8 cellular contexts compared by ENCODE assay signal in genomic region chr9:134443169-134444039, GRCh38.
DNase-seq lines count a peak whose midpoint lies in the region; ATAC-seq, FAIRE-seq and TF ChIP-seq lines count a peak whose summit lies in the region.

No MANE protein-coding gene starts in this region.

- peaks cover 0 to 20% of the 10 kb centered on the region in 2 donors for H3K4me1 ChIP-seq in kidney (ENCODE audit: control insufficient read depth in 1 of 2, insufficient read depth in 1 of 2, low read depth in 1 of 2, low read length in 2 of 2)

- DNase-seq in NCI-H2227 (lab: John Stamatoyannopoulos, UW; ENCODE audit: unreplicated experiment) (peak; percentile 69), bronchial epithelial cell (ENCODE audit: low read depth) (peak; percentile 91), kidney (peak; percentile 97), NCI-H187 treated with DMSO at 0.1 percent for 48 hours (lab: John Stamatoyannopoulos, UW) (no peak)
- peak; percentile 81 to 85 for DNase-seq in stimulated activated CD4-positive, alpha-beta T cell treated with anti-CD3 and anti-CD28 coated beads, Interleukin-15, amount 100 ng/mL, for 48 hours (ENCODE audit: low read depth in 2 of 2)

- no peaks in the 10 kb centered on the region for H3K27me3 ChIP-seq in bronchial epithelial cell (ENCODE audit: control insufficient read depth, insufficient read depth, low read length)

- no peak overlapping the region for H3K27ac ChIP-seq in kidney (ENCODE audit: low read depth in 2 of 2, low read length in 2 of 2)

- no peak overlapping the region for H3K9ac ChIP-seq in kidney (ENCODE audit: low read length in 2 of 2)

- H3K36me3 ChIP-seq in bronchial epithelial cell (ENCODE audit: control insufficient read depth, insufficient read depth, low read length) (no peaks in the 10 kb centered on the region), kidney (ENCODE audit: control insufficient read depth in 1 of 2, insufficient read depth in 2 of 2, low read length in 2 of 2) (no peaks in the 10 kb centered on the region)

- H3K4me3 ChIP-seq in GM12875 (ENCODE audit: low read depth, low read length) (no peak overlapping the region), bronchial epithelial cell (ENCODE audit: low read depth, low read length) (no peak overlapping the region), kidney (ENCODE audit: low read length in 2 of 2) (no peak overlapping the region)

- peak; percentile 70 for ATAC-seq in HG03095 (IDR thresholded peaks at IDR 0.05; ENCODE audit: unreplicated experiment)
- peak; percentile 100 for ATAC-seq in activated CD4-positive, CD25-positive, alpha-beta regulatory T cell treated with anti-CD3 and anti-CD28 coated beads, Interleukin-2, amount 50 U/mL, for 24 hours

- peak; percentile 75 for FAIRE-seq in bronchial epithelial cell (lab: Jason Lieb, UNC)
- no peak for FAIRE-seq in kidney (lab: Jason Lieb, UNC)

- intact Hi-C loops in kidney (cut with DNase I) = loop anchor here (2.0 kb wide), 1 partner anchor 273 kb away; no protein-coding TSS in a partner anchor

- TF ChIP-seq CTCF in GM12875 (IDR thresholded peaks at IDR 0.05; ENCODE audit: borderline replicate concordance, insufficient read depth, low read depth, low read length) (peak; percentile 98), bronchial epithelial cell (IDR thresholded peaks at IDR 0.05; ENCODE audit: insufficient read depth, low read length, severe bottlenecking) (peak; percentile 99), kidney (IDR thresholded peaks at IDR 0.05; ENCODE audit: borderline replicate concordance, extremely low read depth, insufficient read depth) (peak; percentile 97)

- H3K9me3 ChIP-seq in kidney (ENCODE audit: control insufficient read depth in 1 of 2, low read length in 2 of 2) = no peaks in the 10 kb centered on the region
